Comparison of ENCODE assay signal across 8 cellular contexts in the genomic region with DNA sequence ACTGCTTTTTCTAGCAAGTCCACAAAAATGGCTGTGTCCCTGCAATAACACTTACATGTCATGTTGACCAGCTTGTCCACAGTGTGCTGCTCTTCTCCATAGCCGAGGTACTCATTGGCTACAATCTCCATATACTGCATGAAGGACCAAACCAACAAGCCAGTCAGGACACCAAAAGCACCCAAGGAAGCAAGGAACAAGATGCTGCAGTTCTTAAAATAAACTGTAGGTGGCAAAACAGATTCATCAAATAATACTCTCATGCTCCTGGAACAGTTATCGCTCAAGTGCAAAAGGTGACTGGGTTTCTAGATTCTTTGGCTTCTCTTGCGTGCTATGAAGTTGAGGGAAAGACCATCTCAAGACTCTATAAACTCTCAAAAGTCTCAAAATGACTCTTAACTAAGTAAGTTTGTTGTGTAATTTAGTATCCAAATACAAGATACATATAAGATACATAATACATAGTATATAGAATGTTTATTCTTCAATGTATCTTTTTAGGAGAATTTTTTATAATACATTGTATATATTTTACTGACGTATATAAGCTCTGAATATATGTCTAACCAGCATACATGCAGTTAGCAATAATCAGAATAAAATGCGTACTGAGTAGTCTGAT. TPM values are rescaled to one million over a fixed set of nuclear protein-coding genes. Genes with fewer than 3 reads are reported as not detected.
DNase-seq lines count a peak whose midpoint lies in the region; ATAC-seq and TF ChIP-seq lines count a peak whose summit lies in the region.

No MANE protein-coding gene starts in this region.

- H3K4me1 ChIP-seq in Panc1 (ENCODE audit: control insufficient read depth, insufficient read depth, low read length), result peaks cover 18% of the 10 kb centered on the region

- H3K4me3 ChIP-seq in Panc1 (ENCODE audit: low read depth in 2 of 2, low read length in 2 of 2) (no peak overlapping the region), dorsolateral prefrontal cortex (no peak overlapping the region)

- peaks cover 11% of the 10 kb centered on the region; the same call in 1 of the 2 replicates for H3K9me3 ChIP-seq in Panc1 (ENCODE audit: control insufficient read depth, insufficient read depth, low read depth, low read length)

- intact Hi-C loops in Panc1 (cut with micrococcal nuclease; ENCODE audit: unreplicated experiment), result no loop called here
- intact Hi-C loops in dorsolateral prefrontal cortex (cut with DNase I), result loop anchor here (5.0 to 10.0 kb wide), 2 partner anchors 153 to 370 kb away; no protein-coding TSS in a partner anchor

- H3K27ac ChIP-seq in 22Rv1 (no peak overlapping the region), Panc1 (ENCODE audit: low read length) (peak overlapping the region; percentile 78), dorsolateral prefrontal cortex (no peak overlapping the region)

- no peaks in the 10 kb centered on the region for H3K36me3 ChIP-seq in Panc1 (ENCODE audit: control insufficient read depth, insufficient read depth, low read length)

- POLR2A ChIA-PET in Panc1 (lab: Charles Lee), result no interaction called here

- no peaks in the 10 kb centered on the region for H3K27me3 ChIP-seq in Panc1 (ENCODE audit: control insufficient read depth, insufficient read depth, low read length)
- no peaks in the 10 kb centered on the region for H3K27me3 ChIP-seq in dorsolateral prefrontal cortex

- peak; percentile 61 for DNase-seq in ELF-1 (ENCODE audit: low read depth, low spot score)
- DNase-seq in HuH-7.5 (ENCODE audit: low spot score), result peak; percentile 58
- peak; percentile 76 for DNase-seq in Panc1 (ENCODE audit: low read depth, low spot score)
- no peak for DNase-seq in dorsolateral prefrontal cortex
- peak; percentile 70 to 78 for DNase-seq in lung microvascular endothelial cell (ENCODE audit: low read depth in 2 of 2)
- DNase-seq in effector CD4-positive, alpha-beta T cell, result no peak

- TF ChIP-seq CTCF in 22Rv1 (IDR thresholded peaks at IDR 0.05) (peak; percentile 81), Panc1 (IDR thresholded peaks at IDR 0.05) (peak; percentile 76), dorsolateral prefrontal cortex (IDR thresholded peaks at IDR 0.05 in 54 of 56, conservative IDR thresholded peaks at IDR 0.05 in 2 of 56; ENCODE audit: low read depth in 1 of 56, partially characterized antibody in 56 of 56) (peak; percentile 51 to 90 (median 82))

- peak; percentile 88 for ATAC-seq in GM21723 (IDR thresholded peaks at IDR 0.05; ENCODE audit: unreplicated experiment)
- peak; percentile 80 for ATAC-seq in Panc1

- CTCF ChIA-PET in Panc1 (lab: Charles Lee), result no interaction called here

- BruUV-seq in Panc1 (replicated peaks; lab: Mats Ljungman, UMichigan), result no TSS peak

- in situ Hi-C loops in Panc1 (cut with HindIII; ENCODE audit: low pct_unique_long_range_greater_than_20kb, low sequenced_read_pairs), result no loop called here

RNA-seq across cellular contexts. Expression of gene NEK10, which starts 57.0 kb away (rescaled TPM):
- total RNA-seq in Panc1 (2021; ENCODE audit: unreplicated experiment) (5.7 TPM), dorsolateral prefrontal cortex (10 to 100 TPM in 117 of 120 experiments, 1 to 10 TPM in 3; 8.2 to 31.0 (median 19.9) TPM), lung microvascular endothelial cell (1.1 and 1.4 TPM in 2 replicates)
- 0.94 TPM for polyA plus RNA-seq in Panc1 (2012; ENCODE audit: insufficient read length)

Comparison
In these comparisons a context has a peak if more than half of its experiments do, and no peak if none do; other contexts are left out.
1. DNase-seq: peak in ELF-1 (single experiment), HuH-7.5 (single experiment), Panc1 (single experiment) and lung microvascular endothelial cell (2 of 2); none in dorsolateral prefrontal cortex (0 of 10) and effector CD4-positive, alpha-beta T cell (single experiment).
2. Peak in every context shown above with its lines, with median percentiles within 50 percentile points of each other: CTCF ChIP-seq.